29 cellular contexts compared by ENCODE assay signal in the genomic region with DNA sequence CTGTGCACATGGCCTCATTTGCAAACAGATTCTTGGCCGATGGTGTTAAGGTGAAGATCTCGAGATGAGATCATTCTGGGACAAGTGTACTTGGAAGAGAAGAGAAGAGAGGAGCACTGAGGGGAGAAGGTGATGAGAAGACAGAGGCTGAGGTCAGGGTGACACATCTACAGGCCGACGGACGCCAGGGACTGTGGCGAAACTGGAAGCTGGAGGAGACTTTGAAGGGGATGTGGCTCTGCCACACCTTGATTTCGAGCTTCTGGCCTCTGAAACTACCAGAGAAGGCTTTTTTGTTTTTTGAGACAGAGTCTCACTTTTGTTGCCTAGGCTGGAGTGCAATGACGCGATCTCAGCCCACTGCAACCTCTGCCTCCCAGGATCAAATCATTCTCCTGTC.
"Had no signal": no experiment of that assay in that cellular context is flagged by ENCODE, and none has a peak within 500 bp of the region (broad histone marks: within the 10 kb centered on the region; RNA-seq: fewer than 3 reads in every experiment).

No MANE protein-coding gene starts in this region.

- H3K27ac ChIP-seq: coronary artery, ovary, right lobe of liver, vagina, WERI-Rb-1 had no signal

- H3K9me3 ChIP-seq: ovary, right lobe of liver, upper lobe of left lung, vagina had no signal

- H3K27me3 ChIP-seq: ovary, right lobe of liver, upper lobe of left lung, vagina had no signal

- H3K27me3 Mint-ChIP-seq: activated T-cell treated with anti-CD3 and anti-CD28 coated beads, Interleukin-2, amount 50 U/mL, for 24 hours; progenitor cell of endocrine pancreas; stimulated activated naive CD8-positive, alpha-beta T cell treated with anti-CD3 and anti-CD28 coated beads, Interleukin-15, amount 100 ng/mL, for 72 hours had no signal

- H3K36me3 Mint-ChIP-seq: activated naive CD4-positive, alpha-beta T cell treated with anti-CD3 and anti-CD28 coated beads, Interleukin-2, amount 50 U/mL, for 24 hours; immature natural killer cell; mesothelial cell of epicardium; naive B cell; stimulated activated memory B cell treated with anti-CD40 and anti-IgM and Interleukin-4, amounts not matched to agents 10 μg/mL and 1 μg/mL and 100 μg/mL, for 72 hours had no signal

- H3K4me1 Mint-ChIP-seq: activated naive CD4-positive, alpha-beta T cell treated with anti-CD3 and anti-CD28 coated beads, Interleukin-2, amount 50 U/mL, for 24 hours; immature natural killer cell; naive B cell; stimulated activated memory B cell treated with anti-CD40 and anti-IgM and Interleukin-4, amounts not matched to agents 10 μg/mL and 1 μg/mL and 100 μg/mL, for 72 hours; stimulated activated naive CD8-positive, alpha-beta T cell treated with anti-CD3 and anti-CD28 coated beads, Interleukin-15, amount 100 ng/mL, for 72 hours had no signal

- H3K4me1 ChIP-seq: right lobe of liver had no signal

- H3K27ac Mint-ChIP-seq: activated naive CD4-positive, alpha-beta T cell treated with anti-CD3 and anti-CD28 coated beads, Interleukin-2, amount 50 U/mL, for 24 hours; activated T-cell treated with anti-CD3 and anti-CD28 coated beads, Interleukin-2, amount 50 U/mL, for 24 hours; immature natural killer cell; mesothelial cell of epicardium; naive B cell; nephron progenitor cell; progenitor cell of endocrine pancreas; stimulated activated memory B cell treated with anti-CD40 and anti-IgM and Interleukin-4, amounts not matched to agents 10 μg/mL and 1 μg/mL and 100 μg/mL, for 72 hours; stimulated activated naive CD8-positive, alpha-beta T cell treated with anti-CD3 and anti-CD28 coated beads, Interleukin-15, amount 100 ng/mL, for 72 hours; T-helper 1 cell treated with Interleukin-12 subunit alpha and Interleukin-12 subunit beta and Interleukin-4 antibody, amounts not matched to agents 30 μg/mL and 1 μg/mL, for 36 hours had no signal

- H3K4me3 ChIP-seq: coronary artery, ovary, right lobe of liver, upper lobe of left lung, vagina had no signal

- H3K9me3 Mint-ChIP-seq: activated naive CD4-positive, alpha-beta T cell treated with anti-CD3 and anti-CD28 coated beads, Interleukin-2, amount 50 U/mL, for 24 hours; activated T-cell treated with anti-CD3 and anti-CD28 coated beads, Interleukin-2, amount 50 U/mL, for 24 hours; immature natural killer cell; mesothelial cell of epicardium; naive B cell; nephron progenitor cell; stimulated activated memory B cell treated with anti-CD40 and anti-IgM and Interleukin-4, amounts not matched to agents 10 μg/mL and 1 μg/mL and 100 μg/mL, for 72 hours; stimulated activated naive CD8-positive, alpha-beta T cell treated with anti-CD3 and anti-CD28 coated beads, Interleukin-15, amount 100 ng/mL, for 72 hours; T-helper 1 cell treated with Interleukin-12 subunit alpha and Interleukin-12 subunit beta and Interleukin-4 antibody, amounts not matched to agents 30 μg/mL and 1 μg/mL, for 36 hours had no signal

- H3K4me3 Mint-ChIP-seq: activated naive CD4-positive, alpha-beta T cell treated with anti-CD3 and anti-CD28 coated beads, Interleukin-2, amount 50 U/mL, for 24 hours; activated T-cell treated with anti-CD3 and anti-CD28 coated beads, Interleukin-2, amount 50 U/mL, for 24 hours; immature natural killer cell; mesothelial cell of epicardium; naive B cell; nephron progenitor cell; stimulated activated memory B cell treated with anti-CD40 and anti-IgM and Interleukin-4, amounts not matched to agents 10 μg/mL and 1 μg/mL and 100 μg/mL, for 72 hours; stimulated activated naive CD8-positive, alpha-beta T cell treated with anti-CD3 and anti-CD28 coated beads, Interleukin-15, amount 100 ng/mL, for 72 hours; T-helper 1 cell treated with Interleukin-12 subunit alpha and Interleukin-12 subunit beta and Interleukin-4 antibody, amounts not matched to agents 30 μg/mL and 1 μg/mL, for 36 hours had no signal

- DNase-seq: activated CD4-positive, alpha-beta T cell treated with anti-CD3 and anti-CD28 coated beads for 48 hours; activated CD4-positive, alpha-beta T cell treated with anti-CD3 and anti-CD28 coated beads, Interleukin-2, amount 50 U/mL, for 48 hours; activated CD8-positive, alpha-beta memory T cell treated with anti-CD3 and anti-CD28 coated beads, Interleukin-2, amount 50 U/mL, for 48 hours; activated T-cell treated with anti-CD3 and anti-CD28 coated beads, Interleukin-2, amount 50 U/mL, for 24 hours; anterior cingulate cortex; cerebellar nuclear complex; foreskin fibroblast; head of caudate nucleus; hypothalamus; immature natural killer cell; naive B cell; nephron progenitor cell; ovary; right lobe of liver; stimulated activated CD4-positive, alpha-beta T cell treated with anti-CD3 and anti-CD28 coated beads, Interleukin-4, amount 100 ng/mL, for 24 hours; stimulated activated naive CD8-positive, alpha-beta T cell treated with anti-CD3 and anti-CD28 coated beads, Interleukin-15, amount 100 ng/mL, for 72 hours; substantia nigra; T-helper 9 cell; WERI-Rb-1 had no signal

- ATAC-seq: activated CD4-positive, CD25-positive, alpha-beta regulatory T cell treated with anti-CD3 and anti-CD28 coated beads, Interleukin-2, amount 50 U/mL, for 24 hours; esophagus mucosa; stimulated activated memory B cell treated with anti-CD40 and anti-IgM and Interleukin-4, amounts not matched to agents 10 μg/mL and 1 μg/mL and 100 μg/mL, for 72 hours; stimulated activated naive CD8-positive, alpha-beta T cell treated with anti-CD3 and anti-CD28 coated beads, Interleukin-15, amount 100 ng/mL, for 72 hours had no signal

- H3K36me3 ChIP-seq: ovary, right lobe of liver, upper lobe of left lung, vagina, WERI-Rb-1 had no signal
